In genomic region chr22:23270212-23270733, GRCh38 we compare ENCODE assay signal across 14 cellular contexts.
DNase-seq lines count a peak whose midpoint lies in the region; ATAC-seq and TF ChIP-seq lines count a peak whose summit lies in the region.
"Had no signal": no experiment of that assay in that cellular context is flagged by ENCODE, and none has a peak within 500 bp of the region (broad histone marks: within the 10 kb centered on the region; RNA-seq: fewer than 3 reads in every experiment).

No MANE protein-coding gene starts in this region.

- TF ChIP-seq CTCF in CD8-positive, alpha-beta T cell (IDR thresholded peaks at IDR 0.05): no peak
- TF ChIP-seq CTCF in endodermal cell (conservative IDR thresholded peaks at IDR 0.05): peak; percentile 52
- peak; percentile 28 for TF ChIP-seq CTCF in neural progenitor cell (IDR thresholded peaks at IDR 0.05)

- no peaks in the 10 kb centered on the region for H3K4me1 Mint-ChIP-seq in CD8-positive, alpha-beta T cell (ENCODE audit: low read depth)
- H3K4me1 Mint-ChIP-seq in IgD-negative memory B cell (peaks cover 20 to 25% (median 22%) of the 10 kb centered on the region in 3 donors), endodermal cell (peaks cover 16% of the 10 kb centered on the region), neural progenitor cell (peaks cover 37% of the 10 kb centered on the region)

- ATAC-seq in CD8-positive, alpha-beta T cell: no peak
- ATAC-seq in activated CD4-positive, CD25-positive, alpha-beta regulatory T cell treated with anti-CD3 and anti-CD28 coated beads, Interleukin-2, amount 50 U/mL, for 24 hours: no peak
- no peak for ATAC-seq in HG03378 (IDR thresholded peaks at IDR 0.05; ENCODE audit: unreplicated experiment)

- H3K27ac ChIP-seq in CD8-positive, alpha-beta T cell (ENCODE audit: low read depth, low read length): no peak overlapping the region
- H3K27ac ChIP-seq in endodermal cell (ENCODE audit: low read depth, low read length) (no peak overlapping the region), neural progenitor cell (no peak overlapping the region)
- H3K27ac ChIP-seq: colonic mucosa, prostate gland had no signal

- POLR2A ChIA-PET in CD8-positive, alpha-beta T cell (lab: Charles Lee): interaction anchor here (1.0 kb wide), 1 partner anchor 89 kb away, joined by 4 read pairs; the partner anchor contains the start of gene BCR

- no peak overlapping the region for H2AFZ ChIP-seq in neural progenitor cell (replicated peaks)

- H3K9me3 ChIP-seq in CD8-positive, alpha-beta T cell (ENCODE audit: low read length): no peaks in the 10 kb centered on the region
- H3K9me3 ChIP-seq in endodermal cell (ENCODE audit: control insufficient read depth, low read length) (no peaks in the 10 kb centered on the region), neural progenitor cell (ENCODE audit: low read depth) (no peaks in the 10 kb centered on the region)
- H3K9me3 ChIP-seq: colonic mucosa, prostate gland had no signal

- H3K4me2 ChIP-seq in neural progenitor cell: peak overlapping the region; percentile 41

- H3K27me3 Mint-ChIP-seq in CD8-positive, alpha-beta T cell (ENCODE audit: low read depth): no peaks in the 10 kb centered on the region
- peaks cover 3% of the 10 kb centered on the region for H3K27me3 Mint-ChIP-seq in IgD-negative memory B cell
- no peaks in the 10 kb centered on the region for H3K27me3 Mint-ChIP-seq in endodermal cell (ENCODE audit: insufficient read depth)
- H3K27me3 Mint-ChIP-seq in neural progenitor cell (ENCODE audit: insufficient read depth, low read depth): peaks cover 10% of the 10 kb centered on the region

- no peak overlapping the region for H3K4me3 ChIP-seq in CD8-positive, alpha-beta T cell (ENCODE audit: low read depth, low read length)
- H3K4me3 ChIP-seq in endodermal cell (ENCODE audit: low read length): no peak overlapping the region
- H3K4me3 ChIP-seq in neural progenitor cell: no peak overlapping the region
- H3K4me3 ChIP-seq: colonic mucosa, prostate gland had no signal

- H3K4me3 Mint-ChIP-seq in CD8-positive, alpha-beta T cell: no peak overlapping the region
- H3K4me3 Mint-ChIP-seq in IgD-negative memory B cell (peak overlapping the region in 2 of 4 donors; percentile 49 to 92), endodermal cell (no peak overlapping the region), neural progenitor cell (peak overlapping the region; percentile 51)

- H3K27me3 ChIP-seq in CD8-positive, alpha-beta T cell (ENCODE audit: insufficient read depth, low read length): no peaks in the 10 kb centered on the region
- no peaks in the 10 kb centered on the region for H3K27me3 ChIP-seq in endodermal cell (ENCODE audit: control insufficient read depth, insufficient read depth, low read length, poor library complexity, severe bottlenecking)
- no peaks in the 10 kb centered on the region for H3K27me3 ChIP-seq in neural progenitor cell
- H3K27me3 ChIP-seq: colonic mucosa had no signal

- H3F3A ChIP-seq in neural progenitor cell (ENCODE audit: low read depth): peaks cover 8% of the 10 kb centered on the region

- peaks cover 44% of the 10 kb centered on the region for H4K20me1 ChIP-seq in neural progenitor cell (ENCODE audit: low read depth)

- intact Hi-C loops in CD8-positive, alpha-beta T cell (cut with DNase I, micrococcal nuclease): no loop called here

- H3K9ac ChIP-seq in endodermal cell (ENCODE audit: extremely low read depth, low read length, poor library complexity, severe bottlenecking) (no peak overlapping the region), neural progenitor cell (no peak overlapping the region)

- H3K36me3 ChIP-seq in CD8-positive, alpha-beta T cell (ENCODE audit: insufficient read depth, low read length): peaks cover 29% of the 10 kb centered on the region
- H3K36me3 ChIP-seq in endodermal cell (ENCODE audit: control insufficient read depth, insufficient read depth, low read length) (peaks cover 87% of the 10 kb centered on the region), neural progenitor cell (no peaks in the 10 kb centered on the region)

- DNase-seq in CD8-positive, alpha-beta T cell: no peak
- no peak for DNase-seq in endodermal cell
- DNase-seq in neural progenitor cell (ENCODE audit: low spot score): peak; percentile 34
- no peak for DNase-seq in NCI-H526 treated with DMSO at 0.1 percent for 48 hours (lab: John Stamatoyannopoulos, UW)
- DNase-seq in NCI-H1048 (lab: John Stamatoyannopoulos, UW): no peak
- DNase-seq: activated CD4-positive, CD25-positive, alpha-beta regulatory T cell treated with anti-CD3 and anti-CD28 coated beads, Interleukin-2, amount 50 U/mL, for 72 hours; activated gamma-delta T cell treated with Interleukin-2 at 50 U/mL for 16 hours; colonic mucosa; SHP77; stimulated activated CD4-positive, alpha-beta T cell treated with anti-CD3 and anti-CD28 coated beads, Interleukin-4, amount 100 ng/mL, for 24 hours had no signal

- no peaks in the 10 kb centered on the region for H3K4me1 ChIP-seq in CD8-positive, alpha-beta T cell (ENCODE audit: insufficient read depth, low read length)
- no peaks in the 10 kb centered on the region for H3K4me1 ChIP-seq in endodermal cell (ENCODE audit: control insufficient read depth, insufficient read depth, low read length)
- peaks cover 18% of the 10 kb centered on the region for H3K4me1 ChIP-seq in neural progenitor cell
- H3K4me1 ChIP-seq: colonic mucosa, prostate gland had no signal

- H3K9me3 Mint-ChIP-seq in CD8-positive, alpha-beta T cell: no peaks in the 10 kb centered on the region
- H3K9me3 Mint-ChIP-seq in IgD-negative memory B cell: no peaks in the 10 kb centered on the region
- H3K9me3 Mint-ChIP-seq in endodermal cell: no peaks in the 10 kb centered on the region
- H3K9me3 Mint-ChIP-seq in neural progenitor cell: no peaks in the 10 kb centered on the region

- WGBS in endodermal cell (ENCODE audit: insufficient coverage in 1 of 2, insufficient read length in 1 of 2), 2 experiments: 64 to 65% methylated on average over 8 of the region's 8 CpGs

- peak overlapping the region; percentile 41 for H3K27ac Mint-ChIP-seq in CD8-positive, alpha-beta T cell
- H3K27ac Mint-ChIP-seq in IgD-negative memory B cell: peak overlapping the region; percentile 58 to 90 (median 90)
- no peak overlapping the region for H3K27ac Mint-ChIP-seq in endodermal cell
- H3K27ac Mint-ChIP-seq in neural progenitor cell: peak overlapping the region; percentile 74

- H3K36me3 Mint-ChIP-seq in CD8-positive, alpha-beta T cell: peaks cover 72% of the 10 kb centered on the region
- H3K36me3 Mint-ChIP-seq in IgD-negative memory B cell (peaks cover 8% of the 10 kb centered on the region), endodermal cell (ENCODE audit: low read depth) (peaks cover 57% of the 10 kb centered on the region), neural progenitor cell (peaks cover 25% of the 10 kb centered on the region)

- CTCF ChIA-PET in CD8-positive, alpha-beta T cell (lab: Charles Lee): interaction anchor here (0.7 to 1.7 kb wide), 3 partner anchors 9 to 64 kb away, joined by 3 to 6 read pairs (median 3); no protein-coding TSS in a partner anchor

- H3K79me2 ChIP-seq in neural progenitor cell (ENCODE audit: low read depth): no peaks in the 10 kb centered on the region
